ENCODE assay signal across 23 cellular contexts in the genomic region with DNA sequence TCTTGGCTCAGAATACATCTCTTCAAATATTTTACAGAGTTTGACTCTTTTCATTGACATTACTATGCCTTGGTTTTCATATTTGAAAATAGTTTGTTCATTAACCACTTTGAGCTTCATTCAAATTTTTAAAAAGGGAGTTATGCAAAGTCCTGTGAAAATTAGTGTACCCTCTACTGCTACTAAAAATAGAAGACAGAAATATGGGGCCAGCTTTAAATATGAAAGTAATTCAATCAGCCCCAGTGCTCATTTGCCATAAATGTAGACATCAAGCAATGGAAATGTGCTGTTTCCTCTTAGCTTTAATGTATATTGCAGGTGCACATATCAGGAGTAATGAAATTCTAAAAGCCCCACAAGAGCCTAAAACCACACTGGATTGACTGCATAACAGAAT.
A peak's percentile ranks its signal among the peaks of the same experiment; 100 is the strongest.
DNase-seq lines count a peak whose midpoint lies in the region; ATAC-seq and TF ChIP-seq lines count a peak whose summit lies in the region.
"Had no signal": no experiment of that assay in that cellular context is flagged by ENCODE, and none has a peak within 500 bp of the region (broad histone marks: within the 10 kb centered on the region; RNA-seq: fewer than 3 reads in every experiment).

No MANE protein-coding gene starts in this region.

- H2AFZ ChIP-seq in GM23338: no peak overlapping the region

- H3K4me3 Mint-ChIP-seq in GM23338: no peak overlapping the region
- H3K4me3 Mint-ChIP-seq in nephron: no peak overlapping the region
- H3K4me3 Mint-ChIP-seq: CD14-positive monocyte; CD4-positive, alpha-beta memory T cell; CD4-positive, CD25-positive, alpha-beta regulatory T cell; CD8-positive, alpha-beta memory T cell had no signal

- DNase-seq in GM23338 (ENCODE audit: low spot score) (no peak), NCI-H526 treated with DMSO at 0.1 percent for 48 hours (lab: John Stamatoyannopoulos, UW) (peak; percentile 5), mesenteric fat pad (ENCODE audit: low spot score) (no peak), right lobe of liver (no peak)
- DNase-seq: 8988T; ACHN; BE2C; C1 segment of cervical spinal cord; CD4-positive, alpha-beta memory T cell; CD4-positive, CD25-positive, alpha-beta regulatory T cell; CD8-positive, alpha-beta memory T cell; COR-L47; DMS 273 treated with DMSO at 0.1 percent for 48 hours; DMS153; DMS53; DMS79; DND-41; GF-D8 had no signal

- H3K27ac Mint-ChIP-seq in GM23338 (no peak overlapping the region), nephron (peak overlapping the region; percentile 15 to 25 (median 19))
- H3K27ac Mint-ChIP-seq: CD14-positive monocyte; CD4-positive, alpha-beta memory T cell; CD4-positive, CD25-positive, alpha-beta regulatory T cell; CD8-positive, alpha-beta memory T cell had no signal

- H3K79me2 ChIP-seq in GM23338 (replicated peaks; ENCODE audit: insufficient read depth): no peaks in the 10 kb centered on the region

- H3K27me3 Mint-ChIP-seq in GM23338 (ENCODE audit: insufficient read depth, low read depth, poor library complexity) (peaks cover 6% of the 10 kb centered on the region), nephron (ENCODE audit: low read depth) (peaks cover 3% of the 10 kb centered on the region)
- H3K27me3 Mint-ChIP-seq: CD4-positive, alpha-beta memory T cell; CD4-positive, CD25-positive, alpha-beta regulatory T cell; CD8-positive, alpha-beta memory T cell had no signal

- peaks cover 17% of the 10 kb centered on the region; the same call in 2 of the 3 replicates for H3K4me1 Mint-ChIP-seq in GM23338
- peaks cover 30% of the 10 kb centered on the region for H3K4me1 Mint-ChIP-seq in nephron
- H3K4me1 Mint-ChIP-seq: CD14-positive monocyte; CD4-positive, alpha-beta memory T cell; CD4-positive, CD25-positive, alpha-beta regulatory T cell; CD8-positive, alpha-beta memory T cell had no signal

- H3K27ac ChIP-seq in GM23338 (ENCODE audit: low read depth): no peak overlapping the region
- no peak overlapping the region for H3K27ac ChIP-seq in right lobe of liver
- H3K27ac ChIP-seq: BLaER1 had no signal

- H3K4me1 ChIP-seq in GM23338 (ENCODE audit: insufficient read depth) (peaks cover 23% of the 10 kb centered on the region), right lobe of liver (no peaks in the 10 kb centered on the region)
- H3K4me1 ChIP-seq: BE2C had no signal

- H3K9me2 ChIP-seq in GM23338 (ENCODE audit: insufficient read depth): peaks cover 6% of the 10 kb centered on the region; the same call in 1 of the 2 replicates

- TF ChIP-seq POLR2A in right lobe of liver (IDR thresholded peaks at IDR 0.05): no peak

- no peaks in the 10 kb centered on the region for H3K9me3 ChIP-seq in right lobe of liver
- H3K9me3 ChIP-seq: BE2C had no signal

- TF ChIP-seq CTCF in GM23338 (conservative IDR thresholded peaks at IDR 0.05; ENCODE audit: low read depth in 2 of 2) (no peak), nephron (IDR thresholded peaks at IDR 0.05; ENCODE audit: unreplicated experiment in 3 of 3) (no peak), right lobe of liver (IDR thresholded peaks at IDR 0.05) (no peak)

- H3K36me3 Mint-ChIP-seq in GM23338 (ENCODE audit: low read depth) (peaks cover 9% of the 10 kb centered on the region), nephron (ENCODE audit: low read depth) (peaks cover 7% of the 10 kb centered on the region)
- H3K36me3 Mint-ChIP-seq: CD14-positive monocyte; CD4-positive, alpha-beta memory T cell; CD4-positive, CD25-positive, alpha-beta regulatory T cell; CD8-positive, alpha-beta memory T cell had no signal

- H3K4me2 ChIP-seq in GM23338: 0 out of 2 replicates have a peak overlapping the region, but pooled peaks have one; percentile 56
- H3K4me2 ChIP-seq: BLaER1 had no signal

- peaks cover 11% of the 10 kb centered on the region for H3K36me3 ChIP-seq in GM23338 (ENCODE audit: insufficient read depth)
- no peaks in the 10 kb centered on the region for H3K36me3 ChIP-seq in right lobe of liver
- H3K36me3 ChIP-seq: BE2C, BLaER1 had no signal

- H3K27me3 ChIP-seq in GM23338 (ENCODE audit: insufficient read depth) (no peaks in the 10 kb centered on the region), right lobe of liver (no peaks in the 10 kb centered on the region)
- H3K27me3 ChIP-seq: BE2C, BLaER1 had no signal

- no peak for ATAC-seq in GM23338
- ATAC-seq in GM19455 (IDR thresholded peaks at IDR 0.05; ENCODE audit: unreplicated experiment): no peak
- ATAC-seq in right lobe of liver: no peak
- ATAC-seq: GM12878 had no signal

- no peaks in the 10 kb centered on the region for H4K20me1 ChIP-seq in GM23338 (replicated peaks; ENCODE audit: insufficient read depth)
- H4K20me1 ChIP-seq: BLaER1 had no signal

- intact Hi-C loops in right lobe of liver (cut with DNase I): no loop called here

- no peaks in the 10 kb centered on the region for H3F3A ChIP-seq in GM23338 (replicated peaks; ENCODE audit: low read depth)

- H3K4me3 ChIP-seq in GM23338 (no peak overlapping the region), right lobe of liver (no peak overlapping the region)
- H3K4me3 ChIP-seq: BLaER1, GM12878 had no signal

- H3K9me3 Mint-ChIP-seq in GM23338 (peaks cover 32% of the 10 kb centered on the region), nephron (peaks cover 23% of the 10 kb centered on the region)

TF ChIP-seq in GM23338, 12 proteins besides CTCF, POLR2A, EP300 and RAD21 (continues in another document):
- TF ChIP-seq JUNB (IDR thresholded peaks at IDR 0.05; ENCODE audit: unreplicated experiment) (no peak), POLR2AphosphoS5 (IDR thresholded peaks at IDR 0.05; ENCODE audit: low read depth) (no peak), ZNF331 (CRISPR knock-in tag; IDR thresholded peaks at IDR 0.05; ENCODE audit: low read depth) (no peak), ZNF462 (CRISPR knock-in tag; IDR thresholded peaks at IDR 0.05) (no peak), NANOG (IDR thresholded peaks at IDR 0.05; ENCODE audit: borderline replicate concordance) (no peak), ZNF114 (CRISPR knock-in tag; IDR thresholded peaks at IDR 0.05) (no peak), CREB1 (CRISPR knock-in tag; IDR thresholded peaks at IDR 0.05; ENCODE audit: low read depth) (no peak)
